1 cellular context compared by ENCODE assay signal in genomic region chr1:59718064-59718988, GRCh38.
TF ChIP-seq lines count a peak whose summit lies in the region.

No MANE protein-coding gene starts in this region.

TF ChIP-seq in HepG2, 621 proteins besides CTCF, POLR2A, EP300 and RAD21 (continued from another document):
- TF ChIP-seq HOXA3 (CRISPR knock-in tag; IDR thresholded peaks at IDR 0.05) (no peak), ZSCAN30 (CRISPR knock-in tag; IDR thresholded peaks at IDR 0.05) (no peak), KDM2A (CRISPR knock-in tag; IDR thresholded peaks at IDR 0.05; ENCODE audit: borderline replicate concordance, low read depth) (no peak), ZNF646 (CRISPR knock-in tag; IDR thresholded peaks at IDR 0.05) (no peak), ZBTB33 (CRISPR knock-in tag; IDR thresholded peaks at IDR 0.05) (no peak)
